17 cellular contexts compared by ENCODE assay signal in genomic region chr3:24579008-24579407, GRCh38.
DNase-seq lines count a peak whose midpoint lies in the region; TF ChIP-seq lines count a peak whose summit lies in the region.
"Had no signal": no experiment of that assay in that cellular context is flagged by ENCODE, and none has a peak within 500 bp of the region (broad histone marks: within the 10 kb centered on the region; RNA-seq: fewer than 3 reads in every experiment).

No MANE protein-coding gene starts in this region.

- no peak overlapping the region for H2BK15ac ChIP-seq in mesendoderm (replicated peaks; ENCODE audit: low read depth)

- H4K8ac ChIP-seq in mesendoderm (ENCODE audit: low read depth, low read length), result no peak overlapping the region

- H3K9me3 Mint-ChIP-seq in activated T-cell treated with anti-CD3 and anti-CD28 coated beads, Interleukin-2, amount 50 U/mL, for 24 hours, result peaks cover 3% of the 10 kb centered on the region

- H3K9me3 ChIP-seq in NT2/D1 (ENCODE audit: insufficient read depth, low read length), result no peaks in the 10 kb centered on the region
- H3K9me3 ChIP-seq in BE2C, result no peaks in the 10 kb centered on the region
- H3K9me3 ChIP-seq in MM.1S (replicated peaks; ENCODE audit: insufficient read depth, low read length), result no peaks in the 10 kb centered on the region
- H3K9me3 ChIP-seq: Caco-2 had no signal

- no peak overlapping the region for H2BK5ac ChIP-seq in mesendoderm (ENCODE audit: low read length)

- no peak overlapping the region for H4K5ac ChIP-seq in mesendoderm (ENCODE audit: low read length)

- no peak overlapping the region for H2AFZ ChIP-seq in MM.1S (ENCODE audit: low read length)

- no peak overlapping the region for H3K27ac ChIP-seq in mesendoderm (ENCODE audit: low read depth, low read length)
- H3K27ac ChIP-seq in MM.1S (ENCODE audit: low read length), result no peak overlapping the region

- no peaks in the 10 kb centered on the region for H3K4me1 Mint-ChIP-seq in activated T-cell treated with anti-CD3 and anti-CD28 coated beads, Interleukin-2, amount 50 U/mL, for 24 hours (ENCODE audit: low read depth)
- H3K4me1 Mint-ChIP-seq: CD14-positive monocyte had no signal

- WGBS in mesendoderm (ENCODE audit: extremely low coverage, insufficient coverage, low lambda C conversion rate), result no CpG with 5 or more reads among the region's 3 CpGs

- H2BK120ac ChIP-seq in mesendoderm (ENCODE audit: low read depth, low read length), result no peak overlapping the region

- H3F3A ChIP-seq in MM.1S (ENCODE audit: insufficient read depth, low read length), result no peaks in the 10 kb centered on the region

- no peak overlapping the region for H3K4me3 Mint-ChIP-seq in activated T-cell treated with anti-CD3 and anti-CD28 coated beads, Interleukin-2, amount 50 U/mL, for 24 hours
- H3K4me3 Mint-ChIP-seq: CD14-positive monocyte had no signal

- H3K23ac ChIP-seq in mesendoderm (ENCODE audit: low read length), result no peak overlapping the region

- H3K4me1 ChIP-seq in NT2/D1 (ENCODE audit: insufficient read depth, insufficient read length) (no peaks in the 10 kb centered on the region), mesendoderm (ENCODE audit: control insufficient read depth, low read depth, low read length) (no peaks in the 10 kb centered on the region), BE2C (no peaks in the 10 kb centered on the region), MM.1S (ENCODE audit: low read length) (no peaks in the 10 kb centered on the region)
- H3K4me1 ChIP-seq: Caco-2 had no signal

- H3K79me1 ChIP-seq in mesendoderm (ENCODE audit: low read length), result no peaks in the 10 kb centered on the region

- no peaks in the 10 kb centered on the region for H4K20me1 ChIP-seq in MM.1S (ENCODE audit: insufficient read depth, low read length)

- H3K36me3 Mint-ChIP-seq in activated T-cell treated with anti-CD3 and anti-CD28 coated beads, Interleukin-2, amount 50 U/mL, for 24 hours (ENCODE audit: low read depth), result no peaks in the 10 kb centered on the region
- H3K36me3 Mint-ChIP-seq: CD14-positive monocyte had no signal

- TF ChIP-seq CTCF in epithelial cell of esophagus (IDR thresholded peaks at IDR 0.05; ENCODE audit: insufficient read depth, low read depth, low read length, missing control alignments) (no peak), BE2C (IDR thresholded peaks at IDR 0.05; ENCODE audit: low read depth, low read length) (no peak), MM.1S (IDR thresholded peaks at IDR 0.05; ENCODE audit: low read length) (no peak)

- H3K9ac ChIP-seq in NT2/D1 (ENCODE audit: insufficient read length, low read depth), result no peak overlapping the region
- no peak overlapping the region for H3K9ac ChIP-seq in mesendoderm (ENCODE audit: low read length)
- no peak overlapping the region for H3K9ac ChIP-seq in MM.1S (ENCODE audit: low read length)

- H3K4me3 ChIP-seq in NT2/D1 (ENCODE audit: insufficient read length, low read depth), result no peak overlapping the region
- H3K4me3 ChIP-seq in epithelial cell of esophagus (ENCODE audit: low read length), result no peak overlapping the region
- H3K4me3 ChIP-seq in mesendoderm (ENCODE audit: low read length), result no peak overlapping the region
- H3K4me3 ChIP-seq in BE2C (ENCODE audit: low read depth, low read length), result no peak overlapping the region
- no peak overlapping the region for H3K4me3 ChIP-seq in MM.1S (ENCODE audit: low read length)
- H3K4me3 ChIP-seq: GM12878 had no signal

- H2AK5ac ChIP-seq in mesendoderm (ENCODE audit: low read length), result no peak overlapping the region

- H3K56ac ChIP-seq in mesendoderm (ENCODE audit: low read length), result no peak overlapping the region

- H3K18ac ChIP-seq in mesendoderm (ENCODE audit: low read length), result no peak overlapping the region

- H3K79me2 ChIP-seq in mesendoderm (ENCODE audit: control insufficient read depth, insufficient read depth, low read length) (no peaks in the 10 kb centered on the region), MM.1S (ENCODE audit: low read length) (no peaks in the 10 kb centered on the region)

- H3K27me3 Mint-ChIP-seq in activated T-cell treated with anti-CD3 and anti-CD28 coated beads, Interleukin-2, amount 50 U/mL, for 24 hours, result no peaks in the 10 kb centered on the region

- no peaks in the 10 kb centered on the region for H3K36me3 ChIP-seq in NT2/D1 (ENCODE audit: insufficient read depth, insufficient read length, low read length)
- no peaks in the 10 kb centered on the region for H3K36me3 ChIP-seq in mesendoderm (ENCODE audit: control insufficient read depth, insufficient read depth, low read length)
- no peaks in the 10 kb centered on the region for H3K36me3 ChIP-seq in BE2C
- no peaks in the 10 kb centered on the region for H3K36me3 ChIP-seq in MM.1S (replicated peaks; ENCODE audit: insufficient read depth, low read length)

- H3K4ac ChIP-seq in mesendoderm (ENCODE audit: low read depth, low read length), result no peak overlapping the region

- no peak overlapping the region for H3K27ac Mint-ChIP-seq in activated T-cell treated with anti-CD3 and anti-CD28 coated beads, Interleukin-2, amount 50 U/mL, for 24 hours
- H3K27ac Mint-ChIP-seq: CD14-positive monocyte had no signal

- DNase-seq in ELF-1 (ENCODE audit: low read depth, low spot score) (peak; percentile 43), NT2/D1 (ENCODE audit: low read depth, low spot score) (peak; percentile 11), epithelial cell of esophagus (ENCODE audit: low read depth) (peak; percentile 60), mesendoderm (peak; percentile 36), BE2C (no peak), MM.1S (no peak)
- DNase-seq in activated naive CD4-positive, alpha-beta T cell treated with Interleukin-2 at 50 U/mL for 16 hours, result no peak
- no peak for DNase-seq in activated T-cell treated with anti-CD3 and anti-CD28 coated beads, Interleukin-2, amount 50 U/mL, for 24 hours
- DNase-seq: Caco-2, DMS53, Karpas-422, NCI-H2029, NCI-H2171 treated with DMSO at 0.1 percent for 48 hours, NCI-H774, SIG-M5 had no signal

- no peak overlapping the region for H3K4me2 ChIP-seq in mesendoderm (ENCODE audit: low read length)
- H3K4me2 ChIP-seq in MM.1S (ENCODE audit: low read depth, low read length), result no peak overlapping the region

- H3K27me3 ChIP-seq in NT2/D1 (ENCODE audit: insufficient read depth, insufficient read length), result no peaks in the 10 kb centered on the region
- no peaks in the 10 kb centered on the region for H3K27me3 ChIP-seq in mesendoderm (ENCODE audit: insufficient read depth, low read length, poor library complexity)
- H3K27me3 ChIP-seq in BE2C, result no peaks in the 10 kb centered on the region
- H3K27me3 ChIP-seq in MM.1S (replicated peaks; ENCODE audit: insufficient read depth, low read length), result no peaks in the 10 kb centered on the region

- no peaks in the 10 kb centered on the region for H3K9me2 ChIP-seq in MM.1S (replicated peaks; ENCODE audit: insufficient read depth, low read length)

Comparison
In these comparisons a context has a peak if more than half of its experiments do, and no peak if none do; other contexts are left out.
1. DNase-seq: peak in ELF-1 (single experiment), NT2/D1 (single experiment), epithelial cell of esophagus (single experiment) and mesendoderm (single experiment); none in BE2C (single experiment), activated naive CD4-positive, alpha-beta T cell treated with Interleukin-2 at 50 U/mL for 16 hours (single experiment), activated T-cell treated with anti-CD3 and anti-CD28 coated beads, Interleukin-2, amount 50 U/mL, for 24 hours (single experiment) and MM.1S (single experiment).